Comparison of ENCODE assay signal across 16 cellular contexts in the genomic region with DNA sequence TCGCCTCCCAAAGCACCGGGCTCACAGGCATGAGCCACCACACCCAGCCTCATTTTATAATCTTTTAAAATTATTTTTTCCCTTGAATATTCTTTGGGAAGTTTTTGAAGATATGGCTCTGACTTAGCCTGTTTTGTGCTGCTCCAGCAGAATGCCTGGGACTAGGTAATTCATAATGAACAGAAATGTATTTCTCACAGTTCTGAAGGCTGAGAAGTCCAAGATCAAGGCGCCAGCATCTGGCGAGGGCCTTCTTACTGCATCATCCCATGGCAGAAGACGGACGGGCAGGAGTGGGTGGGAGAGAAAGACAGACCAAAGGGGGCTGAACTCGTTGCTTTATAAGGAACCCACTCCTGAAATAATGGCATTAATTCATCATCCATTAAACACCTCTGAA.
"Had no signal": no experiment of that assay in that cellular context is flagged by ENCODE, and none has a peak within 500 bp of the region (broad histone marks: within the 10 kb centered on the region; RNA-seq: fewer than 3 reads in every experiment).

No MANE protein-coding gene starts in this region.

- H3K27me3 ChIP-seq: adrenal gland, cardiac muscle cell, foreskin keratinocyte, neutrophil had no signal

- ATAC-seq: activated naive CD4-positive, alpha-beta T cell treated with anti-CD3 and anti-CD28 coated beads, Interleukin-2, amount 50 U/mL, for 72 hours; foreskin keratinocyte; natural killer cell had no signal

- H3K36me3 ChIP-seq: adrenal gland, cardiac muscle cell, neutrophil had no signal

- H3K9me3 ChIP-seq: adrenal gland, neutrophil had no signal

- H3K27ac ChIP-seq: adrenal gland, foreskin keratinocyte, neutrophil, SK-N-MC had no signal

- DNase-seq: activated CD4-positive, alpha-beta T cell treated with anti-CD3 and anti-CD28 coated beads, Interleukin-2, amount 50 U/mL, for 4 hours; activated gamma-delta T cell treated with Interleukin-2 at 50 U/mL for 16 hours; activated T-cell treated with anti-CD3 and anti-CD28 coated beads for 4 hours; adrenal gland; endodermal cell; foreskin keratinocyte; immature natural killer cell; kidney glomerular epithelial cell; natural killer cell; retina had no signal

- FAIRE-seq: TTC549 had no signal

- H3K4me3 ChIP-seq: adrenal gland, cardiac muscle cell, SK-N-MC, skin epidermis had no signal
